1 cellular context compared by ENCODE assay signal in the genomic region with DNA sequence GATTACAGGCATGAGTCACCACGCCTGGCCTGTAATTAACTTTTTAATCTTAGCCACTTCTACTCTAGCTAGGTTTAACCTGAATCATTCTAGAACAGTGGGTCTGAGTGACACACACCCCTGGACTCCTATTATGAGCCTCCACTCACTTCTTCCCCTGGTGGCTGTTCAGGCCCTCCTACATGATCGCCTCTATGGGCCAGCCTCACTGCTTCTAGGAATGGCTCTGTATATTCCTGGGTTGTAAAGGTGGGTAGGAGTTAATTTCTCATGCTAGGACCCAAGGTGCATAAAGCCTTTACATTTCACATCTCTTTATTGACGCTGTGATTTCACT.
TF ChIP-seq lines count a peak whose summit lies in the region.

No MANE protein-coding gene starts in this region.

TF ChIP-seq in K562, 482 proteins besides CTCF, POLR2A, EP300 and RAD21:
- no peak for TF ChIP-seq YY1 (IDR thresholded peaks at IDR 0.05; ENCODE audit: borderline replicate concordance in 1 of 3, control insufficient read depth in 1 of 3, extremely low read depth in 1 of 3, insufficient read depth in 3 of 3, insufficient read length in 1 of 3, insufficient replicate concordance in 2 of 3, low read depth in 1 of 3, low read length in 2 of 3)
- no peak for TF ChIP-seq NUFIP1 (IDR thresholded peaks at IDR 0.05; ENCODE audit: partially characterized antibody)
- TF ChIP-seq, protein P1, sequence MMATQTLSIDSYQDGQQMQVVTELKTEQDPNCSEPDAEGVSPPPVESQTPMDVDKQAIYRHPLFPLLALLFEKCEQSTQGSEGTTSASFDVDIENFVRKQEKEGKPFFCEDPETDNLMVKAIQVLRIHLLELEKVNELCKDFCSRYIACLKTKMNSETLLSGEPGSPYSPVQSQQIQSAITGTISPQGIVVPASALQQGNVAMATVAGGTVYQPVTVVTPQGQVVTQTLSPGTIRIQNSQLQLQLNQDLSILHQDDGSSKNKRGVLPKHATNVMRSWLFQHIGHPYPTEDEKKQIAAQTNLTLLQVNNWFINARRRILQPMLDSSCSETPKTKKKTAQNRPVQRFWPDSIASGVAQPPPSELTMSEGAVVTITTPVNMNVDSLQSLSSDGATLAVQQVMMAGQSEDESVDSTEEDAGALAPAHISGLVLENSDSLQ (IDR thresholded peaks at IDR 0.05), result 0 out of 2 replicates have a peak, but pooled peaks have one; percentile 29
- TF ChIP-seq, protein P2, sequence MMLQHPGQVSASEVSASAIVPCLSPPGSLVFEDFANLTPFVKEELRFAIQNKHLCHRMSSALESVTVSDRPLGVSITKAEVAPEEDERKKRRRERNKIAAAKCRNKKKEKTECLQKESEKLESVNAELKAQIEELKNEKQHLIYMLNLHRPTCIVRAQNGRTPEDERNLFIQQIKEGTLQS (IDR thresholded peaks at IDR 0.05), result 0 out of 2 replicates have a peak, but pooled peaks have one; percentile 3
- TF ChIP-seq, protein P2 (CRISPR knock-in tag; conservative IDR thresholded peaks at IDR 0.05), result no peak
- TF ChIP-seq, protein P3, sequence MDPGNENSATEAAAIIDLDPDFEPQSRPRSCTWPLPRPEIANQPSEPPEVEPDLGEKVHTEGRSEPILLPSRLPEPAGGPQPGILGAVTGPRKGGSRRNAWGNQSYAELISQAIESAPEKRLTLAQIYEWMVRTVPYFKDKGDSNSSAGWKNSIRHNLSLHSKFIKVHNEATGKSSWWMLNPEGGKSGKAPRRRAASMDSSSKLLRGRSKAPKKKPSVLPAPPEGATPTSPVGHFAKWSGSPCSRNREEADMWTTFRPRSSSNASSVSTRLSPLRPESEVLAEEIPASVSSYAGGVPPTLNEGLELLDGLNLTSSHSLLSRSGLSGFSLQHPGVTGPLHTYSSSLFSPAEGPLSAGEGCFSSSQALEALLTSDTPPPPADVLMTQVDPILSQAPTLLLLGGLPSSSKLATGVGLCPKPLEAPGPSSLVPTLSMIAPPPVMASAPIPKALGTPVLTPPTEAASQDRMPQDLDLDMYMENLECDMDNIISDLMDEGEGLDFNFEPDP (CRISPR knock-in tag; IDR thresholded peaks at IDR 0.05), result no peak
- TF ChIP-seq ZFP1 (CRISPR knock-in tag; IDR thresholded peaks at IDR 0.05), result no peak
- TF ChIP-seq ZBTB7A (IDR thresholded peaks at IDR 0.05; ENCODE audit: borderline replicate concordance, control insufficient read depth, low read depth, low read length), result no peak
- no peak for TF ChIP-seq ETV6 (IDR thresholded peaks at IDR 0.05; ENCODE audit: borderline replicate concordance in 1 of 2, low read depth in 2 of 2, low read length in 1 of 2)
- TF ChIP-seq ETV6 (CRISPR knock-in tag; IDR thresholded peaks at IDR 0.05; ENCODE audit: borderline replicate concordance), result no peak
- no peak for TF ChIP-seq CBX3 (IDR thresholded peaks at IDR 0.05; ENCODE audit: borderline replicate concordance in 1 of 2, low read length in 2 of 2)
- no peak for TF ChIP-seq RBM39 (optimal IDR thresholded peaks at IDR 0.05; ENCODE audit: low read depth, low read length)
TF ChIP-seq in K562: peak in this region for 2.
